12 cellular contexts compared by ENCODE assay signal in genomic region chr15:96328101-96328958, GRCh38. TPM values are rescaled to one million over a fixed set of nuclear protein-coding genes. Genes with fewer than 3 reads are reported as not detected.
A peak's percentile ranks its signal among the peaks of the same experiment; 100 is the strongest.
DNase-seq lines count a peak whose midpoint lies in the region; ATAC-seq and TF ChIP-seq lines count a peak whose summit lies in the region.
"Had no signal": no experiment of that assay in that cellular context is flagged by ENCODE, and none has a peak within 500 bp of the region (broad histone marks: within the 10 kb centered on the region; RNA-seq: fewer than 3 reads in every experiment).

No MANE protein-coding gene starts in this region.

- H2AK5ac ChIP-seq in mesenchymal stem cell (ENCODE audit: low read length, severe bottlenecking), result no peak overlapping the region

- no peak overlapping the region for H2AFZ ChIP-seq in mesenchymal stem cell (ENCODE audit: low read depth, low read length)

- H3K79me1 ChIP-seq in mesenchymal stem cell (replicated peaks; ENCODE audit: low read length, poor library complexity, severe bottlenecking), result no peaks in the 10 kb centered on the region

- peak overlapping the region; percentile 25 for H3K27ac ChIP-seq in cingulate gyrus (ENCODE audit: low read depth, low read length)
- H3K27ac ChIP-seq in mesenchymal stem cell (ENCODE audit: low read length, poor library complexity, severe bottlenecking), result peak overlapping the region; percentile 73
- H3K27ac ChIP-seq in thyroid gland, result peak overlapping the region; percentile 49 to 90 (median 72)

- H3K4me3 ChIP-seq in HFF-Myc (replicated peaks; ENCODE audit: low read depth, low read length) (peak overlapping the region; percentile 98), mesenchymal stem cell (ENCODE audit: insufficient read depth in 1 of 2, low read depth in 1 of 2, low read length in 2 of 2) (peak overlapping the region in 1 of 2 experiments; percentile 83), thyroid gland (replicated peaks in 1 of 3) (no peak overlapping the region)

- peak overlapping the region in 1 of 2 experiments; percentile 55 for H3K18ac ChIP-seq in mesenchymal stem cell (ENCODE audit: low read depth in 1 of 2, low read length in 2 of 2)

- DNase-seq in HFF-Myc (ENCODE audit: extremely low read depth, low read depth) (no peak), mesenchymal stem cell (peak; percentile 32), thyroid gland (no peak)
- DNase-seq: anterior cingulate cortex; NCI-H524 treated with DMSO at 0.1 percent for 48 hours; stimulated activated naive CD4-positive, alpha-beta T cell had no signal

- H4K91ac ChIP-seq in mesenchymal stem cell (ENCODE audit: low read length), result no peak overlapping the region

- H3K23ac ChIP-seq in mesenchymal stem cell (ENCODE audit: low read length in 2 of 2), result no peak overlapping the region

- H3K27me3 ChIP-seq in mesenchymal stem cell (ENCODE audit: control insufficient read depth in 1 of 2, insufficient read depth in 1 of 2, low read length in 2 of 2) (no peaks in the 10 kb centered on the region), thyroid gland (no peaks in the 10 kb centered on the region)

- ATAC-seq in HG03432 (IDR thresholded peaks at IDR 0.05; ENCODE audit: unreplicated experiment) (no peak), GM18907 (IDR thresholded peaks at IDR 0.05; ENCODE audit: unreplicated experiment) (no peak), GM21360 (IDR thresholded peaks at IDR 0.05; ENCODE audit: unreplicated experiment) (no peak)
- ATAC-seq: sciatic nerve had no signal

- intact Hi-C loops in thyroid gland (cut with DNase I), result no loop called here

- peak overlapping the region; percentile 55 for H3K4me2 ChIP-seq in mesenchymal stem cell (ENCODE audit: low read length, poor library complexity, severe bottlenecking)

- H2BK120ac ChIP-seq in mesenchymal stem cell (ENCODE audit: low read depth, low read length), result no peak overlapping the region

- H3K9me3 ChIP-seq in mesenchymal stem cell (ENCODE audit: control insufficient read depth, low read length), result no peaks in the 10 kb centered on the region
- no peaks in the 10 kb centered on the region for H3K9me3 ChIP-seq in thyroid gland

- no peak overlapping the region for H4K8ac ChIP-seq in mesenchymal stem cell (ENCODE audit: low read length)

- no peak for TF ChIP-seq POLR2A in thyroid gland (IDR thresholded peaks at IDR 0.05)

- H3K9ac ChIP-seq in mesenchymal stem cell (ENCODE audit: low read length), result peak overlapping the region; percentile 99

- H2BK15ac ChIP-seq in mesenchymal stem cell (ENCODE audit: low read depth, poor library complexity, severe bottlenecking), result no peak overlapping the region

- no peak overlapping the region for H3K4ac ChIP-seq in mesenchymal stem cell (ENCODE audit: low read depth in 1 of 2, low read length in 2 of 2)

- H3K4me1 ChIP-seq in mesenchymal stem cell (ENCODE audit: control insufficient read depth, insufficient read depth, low read depth, low read length) (peaks cover 8% of the 10 kb centered on the region), thyroid gland (peaks cover 4 to 5% of the 10 kb centered on the region in 2 donors)

- H3K36me3 ChIP-seq in mesenchymal stem cell (ENCODE audit: control insufficient read depth in 1 of 2, insufficient read depth in 2 of 2, low read depth in 1 of 2, low read length in 2 of 2), result peaks cover 5 to 17% of the 10 kb centered on the region in 2 experiments
- H3K36me3 ChIP-seq in thyroid gland, result peaks cover 0 to 11% of the 10 kb centered on the region in 2 donors

- H2BK12ac ChIP-seq in mesenchymal stem cell (ENCODE audit: low read length in 2 of 2), result no peak overlapping the region

- no peak overlapping the region for H2BK5ac ChIP-seq in mesenchymal stem cell (ENCODE audit: low read depth, low read length, poor library complexity, severe bottlenecking)

- H3K14ac ChIP-seq in mesenchymal stem cell (ENCODE audit: low read length in 2 of 2), result no peak overlapping the region

- TF ChIP-seq CTCF in HFF-Myc (IDR thresholded peaks at IDR 0.05; ENCODE audit: low read depth, low read length, missing control alignments), result no peak
- TF ChIP-seq CTCF in thyroid gland (IDR thresholded peaks at IDR 0.05), result no peak

- WGBS in mesenchymal stem cell, result 13% methylated on average over 1 of the region's 8 CpGs
- WGBS in thyroid gland, 2 donors, result 56 to 70% methylated on average over 8 of the region's 8 CpGs

RNA-seq across cellular contexts. Expression of gene NR2F2, which starts 2.2 kb away (rescaled TPM):
- 117 TPM for polyA plus RNA-seq in mesenchymal stem cell (2013, experiment 1 of 2)
- polyA plus RNA-seq in mesenchymal stem cell (2013, experiment 2 of 2), result 115 TPM
- total RNA-seq in thyroid gland, result 10 to 100 TPM; 18.3 to 30.2 (median 20.4) TPM
- total RNA-seq: activated CD8-positive, alpha-beta memory T cell treated with anti-CD3 and anti-CD28 coated beads for 36 hours had no signal
